In the genomic region with DNA sequence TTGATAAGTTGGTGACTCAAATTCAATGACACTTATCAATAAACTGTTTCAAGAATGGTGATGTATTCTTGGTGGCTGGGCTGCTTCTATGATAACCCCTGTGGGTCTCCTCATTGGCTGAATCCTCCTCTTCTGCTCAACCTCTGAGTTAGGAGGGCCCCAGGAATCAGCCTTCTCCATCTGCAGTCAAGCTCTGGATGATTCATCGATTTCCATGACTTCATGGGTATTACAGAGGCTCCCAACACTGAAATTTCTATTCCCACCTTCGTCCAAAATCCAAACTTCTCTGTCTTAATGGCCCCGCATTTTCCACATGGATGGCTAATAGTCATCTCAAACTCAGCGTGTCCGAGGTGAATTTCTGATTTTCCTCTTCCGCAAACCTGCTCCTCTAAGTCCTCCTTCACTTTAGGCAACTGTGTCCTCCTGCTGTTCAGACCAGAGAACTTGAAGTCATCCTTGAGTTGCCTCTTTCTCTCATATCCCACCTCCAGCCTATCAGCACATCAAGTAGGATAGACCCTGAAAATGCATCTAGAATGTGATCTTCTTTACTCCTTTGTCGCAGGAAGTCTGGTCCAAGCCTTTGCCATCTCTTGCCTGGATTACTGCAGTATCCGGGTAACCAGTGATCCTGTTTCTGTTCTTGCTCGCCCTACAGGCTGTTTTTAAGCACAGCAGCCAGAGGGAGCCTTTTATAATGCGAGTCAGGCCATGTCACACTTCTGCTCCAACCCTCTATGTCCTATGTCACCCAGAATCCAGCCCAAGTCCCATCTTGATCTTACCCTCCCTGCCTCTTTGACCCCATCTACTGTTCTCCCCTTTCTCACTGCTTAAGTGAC, we compare ENCODE assay signal across 8 cellular contexts. TPM values are rescaled to one million over a fixed set of nuclear protein-coding genes. Genes with fewer than 3 reads are reported as not detected.
DNase-seq lines count a peak whose midpoint lies in the region; ATAC-seq and TF ChIP-seq lines count a peak whose summit lies in the region.

No MANE protein-coding gene starts in this region.

- ATAC-seq in activated CD4-positive, alpha-beta T cell treated with anti-CD3 and anti-CD28 coated beads for 36 hours: peak; percentile 41
- ATAC-seq in HG02623 (IDR thresholded peaks at IDR 0.05; ENCODE audit: unreplicated experiment): peak; percentile 78
- peak; percentile 76 for ATAC-seq in foreskin keratinocyte
- no peak for ATAC-seq in GM19455 (IDR thresholded peaks at IDR 0.05; ENCODE audit: unreplicated experiment)

- no peak overlapping the region for H3K27ac Mint-ChIP-seq in activated CD4-positive, alpha-beta T cell treated with anti-CD3 and anti-CD28 coated beads for 36 hours

- POLR2A ChIA-PET in activated CD4-positive, alpha-beta T cell treated with anti-CD3 and anti-CD28 coated beads for 36 hours (lab: Charles Lee): no interaction called here

- H3K27me3 Mint-ChIP-seq in activated CD4-positive, alpha-beta T cell treated with anti-CD3 and anti-CD28 coated beads for 36 hours: no peaks in the 10 kb centered on the region

- intact Hi-C loops in activated CD4-positive, alpha-beta T cell treated with anti-CD3 and anti-CD28 coated beads for 36 hours (cut with DNase I, micrococcal nuclease): loop anchor here (2.0 to 5.0 kb wide), 4 partner anchors 79 to 198 kb away; partner anchors contain the start of gene SPEF2 (in 1 of the 2)

- DNase-seq in activated CD4-positive, alpha-beta T cell treated with anti-CD3 and anti-CD28 coated beads for 36 hours: peak; percentile 72
- no peak for DNase-seq in activated CD4-positive, alpha-beta T cell treated with anti-CD3 and anti-CD28 coated beads, Interleukin-2, amount 50 U/mL, for 48 hours
- DNase-seq in RPMI8226 (peak; percentile 36), foreskin keratinocyte (no peak), putamen (ENCODE audit: low spot score) (no peak), GM19240 (ENCODE audit: insufficient read length, low spot score) (no peak)

- no peaks in the 10 kb centered on the region for H3K27me3 ChIP-seq in foreskin keratinocyte

- no peak overlapping the region for H3K4me3 Mint-ChIP-seq in activated CD4-positive, alpha-beta T cell treated with anti-CD3 and anti-CD28 coated beads for 36 hours

- H3K27ac ChIP-seq in foreskin keratinocyte: no peak overlapping the region

- peak; percentile 53 for TF ChIP-seq CTCF in foreskin keratinocyte (conservative IDR thresholded peaks at IDR 0.05)

- CTCF ChIA-PET in activated CD4-positive, alpha-beta T cell treated with anti-CD3 and anti-CD28 coated beads for 36 hours (lab: Charles Lee): interaction anchor here (0.7 to 1.4 kb wide), 4 partner anchors 9 to 164 kb away, joined by 3 to 7 read pairs (median 4); no protein-coding TSS in a partner anchor

- H3K4me1 ChIP-seq in foreskin keratinocyte: no peaks in the 10 kb centered on the region

- no peaks in the 10 kb centered on the region for H3K9me3 Mint-ChIP-seq in activated CD4-positive, alpha-beta T cell treated with anti-CD3 and anti-CD28 coated beads for 36 hours (ENCODE audit: low read depth)

- H3K4me1 Mint-ChIP-seq in activated CD4-positive, alpha-beta T cell treated with anti-CD3 and anti-CD28 coated beads for 36 hours: peaks cover 56% of the 10 kb centered on the region

- H3K36me3 Mint-ChIP-seq in activated CD4-positive, alpha-beta T cell treated with anti-CD3 and anti-CD28 coated beads for 36 hours (ENCODE audit: low read depth): peaks cover 11% of the 10 kb centered on the region

RNA-seq across cellular contexts. Expression of gene IL7R, which starts 41.4 kb away (rescaled TPM):
- 100 to 1,000 TPM; 236 to 246 TPM for total RNA-seq in activated CD4-positive, alpha-beta T cell treated with anti-CD3 and anti-CD28 coated beads for 36 hours
- total RNA-seq in foreskin keratinocyte: 4.5 and 6.7 TPM in 2 replicates
- polyA plus RNA-seq in foreskin keratinocyte: 1.2 and 2.1 TPM in 2 replicates

Comparison
In these comparisons a context has a peak if more than half of its experiments do, and no peak if none do; other contexts are left out.
1. DNase-seq: peak in activated CD4-positive, alpha-beta T cell treated with anti-CD3 and anti-CD28 coated beads for 36 hours (single experiment) and RPMI8226 (single experiment); none in activated CD4-positive, alpha-beta T cell treated with anti-CD3 and anti-CD28 coated beads, Interleukin-2, amount 50 U/mL, for 48 hours (0 of 2), foreskin keratinocyte (0 of 2), putamen (single experiment) and GM19240 (single experiment).
2. RNA of gene IL7R, which starts 41.4 kb away (total RNA-seq): 236 to 246 TPM in activated CD4-positive, alpha-beta T cell treated with anti-CD3 and anti-CD28 coated beads for 36 hours; 4.5 to 6.7 TPM in foreskin keratinocyte; every median in the first group is over 10 times any median in the second.